In the genomic region with DNA sequence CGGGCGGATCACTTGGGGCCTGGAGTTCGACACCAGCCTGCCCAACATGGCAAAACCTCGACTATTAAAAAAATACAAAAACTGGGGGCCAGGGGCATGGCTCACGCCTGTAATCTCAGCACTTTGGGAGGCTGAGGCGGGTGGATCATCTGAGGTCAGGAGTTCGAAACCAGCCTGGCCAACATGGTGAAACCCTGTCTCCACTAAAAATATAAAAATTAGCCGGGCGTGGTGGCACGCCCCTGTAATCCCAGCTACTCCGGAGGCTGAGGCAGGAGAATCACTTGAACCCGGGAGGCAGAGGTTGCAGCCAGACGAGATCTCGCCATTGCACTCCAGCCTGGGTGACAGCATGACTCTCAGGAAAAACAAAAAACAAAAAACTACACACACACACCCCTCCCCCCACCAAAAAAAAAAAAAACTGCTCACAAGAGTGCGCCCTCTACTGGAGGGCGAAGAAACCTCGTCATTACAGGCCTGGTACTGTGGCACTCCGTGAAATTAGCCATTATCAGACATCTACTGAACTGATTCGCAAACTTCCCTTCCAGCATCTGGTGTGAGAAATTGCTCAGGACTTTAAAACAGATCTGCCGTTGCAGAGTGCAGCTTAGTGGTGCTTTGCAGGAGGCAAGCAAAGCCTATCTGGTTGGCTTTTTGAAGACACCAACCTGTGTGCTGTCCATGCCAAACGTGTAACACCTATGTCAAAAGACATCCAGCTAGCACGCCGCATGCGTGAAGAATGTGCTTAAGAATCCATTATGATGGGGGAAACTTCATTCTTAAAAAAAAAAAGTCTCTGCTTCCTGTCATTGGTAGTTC, we compare ENCODE assay signal across 1 cellular context.
TF ChIP-seq lines count a peak whose summit lies in the region.

No MANE protein-coding gene starts in this region.

TF ChIP-seq in GM12878, 131 proteins besides CTCF, POLR2A, EP300 and RAD21 (continued from another document):
- TF ChIP-seq, protein P1, sequence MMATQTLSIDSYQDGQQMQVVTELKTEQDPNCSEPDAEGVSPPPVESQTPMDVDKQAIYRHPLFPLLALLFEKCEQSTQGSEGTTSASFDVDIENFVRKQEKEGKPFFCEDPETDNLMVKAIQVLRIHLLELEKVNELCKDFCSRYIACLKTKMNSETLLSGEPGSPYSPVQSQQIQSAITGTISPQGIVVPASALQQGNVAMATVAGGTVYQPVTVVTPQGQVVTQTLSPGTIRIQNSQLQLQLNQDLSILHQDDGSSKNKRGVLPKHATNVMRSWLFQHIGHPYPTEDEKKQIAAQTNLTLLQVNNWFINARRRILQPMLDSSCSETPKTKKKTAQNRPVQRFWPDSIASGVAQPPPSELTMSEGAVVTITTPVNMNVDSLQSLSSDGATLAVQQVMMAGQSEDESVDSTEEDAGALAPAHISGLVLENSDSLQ (IDR thresholded peaks at IDR 0.05): no peak
- peak; percentile 66; the same call in 1 of the 2 replicates for TF ChIP-seq CREB1 (IDR thresholded peaks at IDR 0.05; ENCODE audit: low read depth)
- no peak for TF ChIP-seq SUPT20H (IDR thresholded peaks at IDR 0.05; ENCODE audit: borderline replicate concordance, control insufficient read depth, low read depth, low read length)
- TF ChIP-seq, protein P2, sequence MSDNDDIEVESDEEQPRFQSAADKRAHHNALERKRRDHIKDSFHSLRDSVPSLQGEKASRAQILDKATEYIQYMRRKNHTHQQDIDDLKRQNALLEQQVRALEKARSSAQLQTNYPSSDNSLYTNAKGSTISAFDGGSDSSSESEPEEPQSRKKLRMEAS (IDR thresholded peaks at IDR 0.05; ENCODE audit: low read depth, low read length): no peak
- TF ChIP-seq, protein P3, sequence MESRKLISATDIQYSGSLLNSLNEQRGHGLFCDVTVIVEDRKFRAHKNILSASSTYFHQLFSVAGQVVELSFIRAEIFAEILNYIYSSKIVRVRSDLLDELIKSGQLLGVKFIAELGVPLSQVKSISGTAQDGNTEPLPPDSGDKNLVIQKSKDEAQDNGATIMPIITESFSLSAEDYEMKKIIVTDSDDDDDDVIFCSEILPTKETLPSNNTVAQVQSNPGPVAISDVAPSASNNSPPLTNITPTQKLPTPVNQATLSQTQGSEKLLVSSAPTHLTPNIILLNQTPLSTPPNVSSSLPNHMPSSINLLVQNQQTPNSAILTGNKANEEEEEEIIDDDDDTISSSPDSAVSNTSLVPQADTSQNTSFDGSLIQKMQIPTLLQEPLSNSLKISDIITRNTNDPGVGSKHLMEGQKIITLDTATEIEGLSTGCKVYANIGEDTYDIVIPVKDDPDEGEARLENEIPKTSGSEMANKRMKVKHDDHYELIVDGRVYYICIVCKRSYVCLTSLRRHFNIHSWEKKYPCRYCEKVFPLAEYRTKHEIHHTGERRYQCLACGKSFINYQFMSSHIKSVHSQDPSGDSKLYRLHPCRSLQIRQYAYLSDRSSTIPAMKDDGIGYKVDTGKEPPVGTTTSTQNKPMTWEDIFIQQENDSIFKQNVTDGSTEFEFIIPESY (IDR thresholded peaks at IDR 0.05): no peak
- TF ChIP-seq SREBF2 (IDR thresholded peaks at IDR 0.05; ENCODE audit: low read length): no peak
- TF ChIP-seq HDAC2 (IDR thresholded peaks at IDR 0.05): no peak
- no peak for TF ChIP-seq ZSCAN29 (IDR thresholded peaks at IDR 0.05)
- TF ChIP-seq RCOR1 (conservative IDR thresholded peaks at IDR 0.05; ENCODE audit: low read depth, low read length): no peak
- TF ChIP-seq PAX5 (IDR thresholded peaks at IDR 0.05; ENCODE audit: borderline replicate concordance, low read depth, low read length): no peak
- no peak for TF ChIP-seq NFYA (IDR thresholded peaks at IDR 0.05; ENCODE audit: borderline replicate concordance, low read depth, low read length)
- TF ChIP-seq CHD2 (IDR thresholded peaks at IDR 0.05; ENCODE audit: borderline replicate concordance, low read depth, low read length): peak; percentile 77
- TF ChIP-seq, protein P4, sequence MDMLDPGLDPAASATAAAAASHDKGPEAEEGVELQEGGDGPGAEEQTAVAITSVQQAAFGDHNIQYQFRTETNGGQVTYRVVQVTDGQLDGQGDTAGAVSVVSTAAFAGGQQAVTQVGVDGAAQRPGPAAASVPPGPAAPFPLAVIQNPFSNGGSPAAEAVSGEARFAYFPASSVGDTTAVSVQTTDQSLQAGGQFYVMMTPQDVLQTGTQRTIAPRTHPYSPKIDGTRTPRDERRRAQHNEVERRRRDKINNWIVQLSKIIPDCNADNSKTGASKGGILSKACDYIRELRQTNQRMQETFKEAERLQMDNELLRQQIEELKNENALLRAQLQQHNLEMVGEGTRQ (IDR thresholded peaks at IDR 0.05; ENCODE audit: borderline replicate concordance, low read depth, low read length): no peak
- TF ChIP-seq IRF4 (IDR thresholded peaks at IDR 0.05; ENCODE audit: low read depth, low read length): no peak
- TF ChIP-seq NBN (IDR thresholded peaks at IDR 0.05): peak; percentile 78; the same call in 1 of the 2 replicates
- no peak for TF ChIP-seq NR2C1 (IDR thresholded peaks at IDR 0.05)
- no peak for TF ChIP-seq STAT3 (IDR thresholded peaks at IDR 0.05; ENCODE audit: low read depth, low read length)
- TF ChIP-seq, protein P5, sequence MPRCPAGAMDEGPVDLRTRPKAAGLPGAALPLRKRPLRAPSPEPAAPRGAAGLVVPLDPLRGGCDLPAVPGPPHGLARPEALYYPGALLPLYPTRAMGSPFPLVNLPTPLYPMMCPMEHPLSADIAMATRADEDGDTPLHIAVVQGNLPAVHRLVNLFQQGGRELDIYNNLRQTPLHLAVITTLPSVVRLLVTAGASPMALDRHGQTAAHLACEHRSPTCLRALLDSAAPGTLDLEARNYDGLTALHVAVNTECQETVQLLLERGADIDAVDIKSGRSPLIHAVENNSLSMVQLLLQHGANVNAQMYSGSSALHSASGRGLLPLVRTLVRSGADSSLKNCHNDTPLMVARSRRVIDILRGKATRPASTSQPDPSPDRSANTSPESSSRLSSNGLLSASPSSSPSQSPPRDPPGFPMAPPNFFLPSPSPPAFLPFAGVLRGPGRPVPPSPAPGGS (IDR thresholded peaks at IDR 0.05; ENCODE audit: borderline replicate concordance, insufficient read depth, low read depth, low read length, poor library complexity, severe bottlenecking): peak; percentile 32
- no peak for TF ChIP-seq KAT2A (conservative IDR thresholded peaks at IDR 0.05; ENCODE audit: control insufficient read depth, low read depth, low read length)
- TF ChIP-seq SMARCA5 (IDR thresholded peaks at IDR 0.05): no peak
- TF ChIP-seq JUND (IDR thresholded peaks at IDR 0.05; ENCODE audit: low read depth, low read length): no peak
- TF ChIP-seq TCF12 (IDR thresholded peaks at IDR 0.05; ENCODE audit: low read depth, low read length): no peak
- peak; percentile 99 for TF ChIP-seq ZNF384 (IDR thresholded peaks at IDR 0.05; ENCODE audit: borderline replicate concordance, low read depth, low read length)
- TF ChIP-seq MEF2B (IDR thresholded peaks at IDR 0.05; ENCODE audit: partially characterized antibody, poor library complexity, severe bottlenecking): no peak
- TF ChIP-seq WRNIP1 (IDR thresholded peaks at IDR 0.05; ENCODE audit: borderline replicate concordance, low read depth, low read length): 0 out of 2 replicates have a peak, but pooled peaks have one; percentile 82
- TF ChIP-seq, protein P6, sequence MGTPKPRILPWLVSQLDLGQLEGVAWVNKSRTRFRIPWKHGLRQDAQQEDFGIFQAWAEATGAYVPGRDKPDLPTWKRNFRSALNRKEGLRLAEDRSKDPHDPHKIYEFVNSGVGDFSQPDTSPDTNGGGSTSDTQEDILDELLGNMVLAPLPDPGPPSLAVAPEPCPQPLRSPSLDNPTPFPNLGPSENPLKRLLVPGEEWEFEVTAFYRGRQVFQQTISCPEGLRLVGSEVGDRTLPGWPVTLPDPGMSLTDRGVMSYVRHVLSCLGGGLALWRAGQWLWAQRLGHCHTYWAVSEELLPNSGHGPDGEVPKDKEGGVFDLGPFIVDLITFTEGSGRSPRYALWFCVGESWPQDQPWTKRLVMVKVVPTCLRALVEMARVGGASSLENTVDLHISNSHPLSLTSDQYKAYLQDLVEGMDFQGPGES (IDR thresholded peaks at IDR 0.05): no peak
- TF ChIP-seq, protein P7, sequence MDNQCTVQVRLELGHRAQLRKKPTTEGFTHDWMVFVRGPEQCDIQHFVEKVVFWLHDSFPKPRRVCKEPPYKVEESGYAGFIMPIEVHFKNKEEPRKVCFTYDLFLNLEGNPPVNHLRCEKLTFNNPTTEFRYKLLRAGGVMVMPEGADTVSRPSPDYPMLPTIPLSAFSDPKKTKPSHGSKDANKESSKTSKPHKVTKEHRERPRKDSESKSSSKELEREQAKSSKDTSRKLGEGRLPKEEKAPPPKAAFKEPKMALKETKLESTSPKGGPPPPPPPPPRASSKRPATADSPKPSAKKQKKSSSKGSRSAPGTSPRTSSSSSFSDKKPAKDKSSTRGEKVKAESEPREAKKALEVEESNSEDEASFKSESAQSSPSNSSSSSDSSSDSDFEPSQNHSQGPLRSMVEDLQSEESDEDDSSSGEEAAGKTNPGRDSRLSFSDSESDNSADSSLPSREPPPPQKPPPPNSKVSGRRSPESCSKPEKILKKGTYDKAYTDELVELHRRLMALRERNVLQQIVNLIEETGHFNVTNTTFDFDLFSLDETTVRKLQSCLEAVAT (IDR thresholded peaks at IDR 0.05): no peak
- TF ChIP-seq, protein P8, sequence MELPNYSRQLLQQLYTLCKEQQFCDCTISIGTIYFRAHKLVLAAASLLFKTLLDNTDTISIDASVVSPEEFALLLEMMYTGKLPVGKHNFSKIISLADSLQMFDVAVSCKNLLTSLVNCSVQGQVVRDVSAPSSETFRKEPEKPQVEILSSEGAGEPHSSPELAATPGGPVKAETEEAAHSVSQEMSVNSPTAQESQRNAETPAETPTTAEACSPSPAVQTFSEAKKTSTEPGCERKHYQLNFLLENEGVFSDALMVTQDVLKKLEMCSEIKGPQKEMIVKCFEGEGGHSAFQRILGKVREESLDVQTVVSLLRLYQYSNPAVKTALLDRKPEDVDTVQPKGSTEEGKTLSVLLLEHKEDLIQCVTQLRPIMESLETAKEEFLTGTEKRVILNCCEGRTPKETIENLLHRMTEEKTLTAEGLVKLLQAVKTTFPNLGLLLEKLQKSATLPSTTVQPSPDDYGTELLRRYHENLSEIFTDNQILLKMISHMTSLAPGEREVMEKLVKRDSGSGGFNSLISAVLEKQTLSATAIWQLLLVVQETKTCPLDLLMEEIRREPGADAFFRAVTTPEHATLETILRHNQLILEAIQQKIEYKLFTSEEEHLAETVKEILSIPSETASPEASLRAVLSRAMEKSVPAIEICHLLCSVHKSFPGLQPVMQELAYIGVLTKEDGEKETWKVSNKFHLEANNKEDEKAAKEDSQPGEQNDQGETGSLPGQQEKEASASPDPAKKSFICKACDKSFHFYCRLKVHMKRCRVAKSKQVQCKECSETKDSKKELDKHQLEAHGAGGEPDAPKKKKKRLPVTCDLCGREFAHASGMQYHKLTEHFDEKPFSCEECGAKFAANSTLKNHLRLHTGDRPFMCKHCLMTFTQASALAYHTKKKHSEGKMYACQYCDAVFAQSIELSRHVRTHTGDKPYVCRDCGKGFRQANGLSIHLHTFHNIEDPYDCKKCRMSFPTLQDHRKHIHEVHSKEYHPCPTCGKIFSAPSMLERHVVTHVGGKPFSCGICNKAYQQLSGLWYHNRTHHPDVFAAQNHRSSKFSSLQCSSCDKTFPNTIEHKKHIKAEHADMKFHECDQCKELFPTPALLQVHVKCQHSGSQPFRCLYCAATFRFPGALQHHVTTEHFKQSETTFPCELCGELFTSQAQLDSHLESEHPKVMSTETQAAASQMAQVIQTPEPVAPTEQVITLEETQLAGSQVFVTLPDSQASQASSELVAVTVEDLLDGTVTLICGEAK (IDR thresholded peaks at IDR 0.05; ENCODE audit: borderline replicate concordance): no peak
- no peak for TF ChIP-seq CBX3 (IDR thresholded peaks at IDR 0.05; ENCODE audit: borderline replicate concordance, low read depth)
- TF ChIP-seq, protein P9, sequence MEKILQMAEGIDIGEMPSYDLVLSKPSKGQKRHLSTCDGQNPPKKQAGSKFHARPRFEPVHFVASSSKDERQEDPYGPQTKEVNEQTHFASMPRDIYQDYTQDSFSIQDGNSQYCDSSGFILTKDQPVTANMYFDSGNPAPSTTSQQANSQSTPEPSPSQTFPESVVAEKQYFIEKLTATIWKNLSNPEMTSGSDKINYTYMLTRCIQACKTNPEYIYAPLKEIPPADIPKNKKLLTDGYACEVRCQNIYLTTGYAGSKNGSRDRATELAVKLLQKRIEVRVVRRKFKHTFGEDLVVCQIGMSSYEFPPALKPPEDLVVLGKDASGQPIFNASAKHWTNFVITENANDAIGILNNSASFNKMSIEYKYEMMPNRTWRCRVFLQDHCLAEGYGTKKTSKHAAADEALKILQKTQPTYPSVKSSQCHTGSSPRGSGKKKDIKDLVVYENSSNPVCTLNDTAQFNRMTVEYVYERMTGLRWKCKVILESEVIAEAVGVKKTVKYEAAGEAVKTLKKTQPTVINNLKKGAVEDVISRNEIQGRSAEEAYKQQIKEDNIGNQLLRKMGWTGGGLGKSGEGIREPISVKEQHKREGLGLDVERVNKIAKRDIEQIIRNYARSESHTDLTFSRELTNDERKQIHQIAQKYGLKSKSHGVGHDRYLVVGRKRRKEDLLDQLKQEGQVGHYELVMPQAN (conservative IDR thresholded peaks at IDR 0.05): no peak
- no peak for TF ChIP-seq NFIC (IDR thresholded peaks at IDR 0.05; ENCODE audit: low read depth, low read length)
- no peak for TF ChIP-seq HCFC1 (IDR thresholded peaks at IDR 0.05; ENCODE audit: low read length)
- TF ChIP-seq MEF2A (IDR thresholded peaks at IDR 0.05; ENCODE audit: insufficient read depth, low read depth, low read length): no peak
- no peak for TF ChIP-seq IKZF1 (conservative IDR thresholded peaks at IDR 0.05)
